Comparison of ENCODE assay signal across 34 cellular contexts in the genomic region with DNA sequence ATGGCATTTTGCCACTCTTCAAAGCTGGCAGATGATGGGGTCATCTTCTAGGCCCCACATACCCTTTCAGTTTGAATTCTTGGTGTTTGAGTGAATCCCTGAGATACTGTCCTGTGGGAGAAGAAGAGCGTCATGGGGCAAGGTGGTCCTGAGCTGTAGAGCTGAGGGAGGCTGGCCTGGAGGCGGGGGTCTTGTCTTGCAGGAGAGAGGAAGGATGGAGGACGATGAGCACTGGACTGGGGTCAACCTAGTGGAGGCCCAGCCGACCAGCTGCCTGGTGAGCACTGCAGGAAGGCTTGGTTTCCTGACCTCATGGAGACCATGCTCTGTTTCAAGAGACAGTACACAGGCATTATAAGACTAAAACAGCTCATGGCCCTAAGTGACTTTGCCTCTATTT.
"Had no signal": no experiment of that assay in that cellular context is flagged by ENCODE, and none has a peak within 500 bp of the region (broad histone marks: within the 10 kb centered on the region; RNA-seq: fewer than 3 reads in every experiment).

No MANE protein-coding gene starts in this region.

- H3K27ac Mint-ChIP-seq: activated B cell treated with CpG ODN at 0.5 μM for 24 hours; activated CD8-positive, alpha-beta T cell treated with anti-CD3 and anti-CD28 coated beads for 36 hours; activated naive CD4-positive, alpha-beta T cell treated with anti-CD3 and anti-CD28 coated beads for 36 hours; activated naive CD4-positive, alpha-beta T cell treated with anti-CD3 and anti-CD28 coated beads, Interleukin-2, amount 50 U/mL, for 24 hours; activated naive CD8-positive, alpha-beta T cell treated with anti-CD3 and anti-CD28 coated beads for 36 hours; activated naive CD8-positive, alpha-beta T cell treated with anti-CD3 and anti-CD28 coated beads, Interleukin-2, amount 50 U/mL, for 24 hours; activated T-helper 1 cell treated with anti-CD3 and anti-CD28 coated beads, Interleukin-12 subunit alpha, Interleukin-12 subunit beta, Interleukin-2, Interleukin-4 antibody, amounts not matched to agents 30 ng/mL and 10 ng/mL and 1 ng/mL, durations not matched to agents 14 hours and 24 hours and 36 hours; activated T-helper 2 cell treated with anti-CD3 and anti-CD28 coated beads, Interferon-gamma antibody, Interleukin-2, Interleukin-4, amounts not matched to agents 10 μg/mL and 5 μg/mL and 100 μg/mL, durations not matched to agents 14 hours and 24 hours and 36 hours; effector memory CD8-positive, alpha-beta T cell; T-helper 17 cell; T-helper 2 cell treated with Interferon-gamma antibody and Interleukin-4, amounts not matched to agents 5 μg/mL and 100 μg/mL, for 36 hours had no signal

- H3K9me3 ChIP-seq: adrenal gland, body of pancreas, esophagus squamous epithelium had no signal

- H3K27ac ChIP-seq: adrenal gland, body of pancreas, WERI-Rb-1 had no signal

- H3K4me3 ChIP-seq: adrenal gland, body of pancreas, esophagus squamous epithelium had no signal

- ATAC-seq: activated CD4-positive, CD25-positive, alpha-beta regulatory T cell treated with anti-CD3 and anti-CD28 coated beads, Interleukin-2, amount 50 U/mL, for 24 hours; activated CD8-positive, alpha-beta T cell treated with anti-CD3 and anti-CD28 coated beads for 36 hours; activated naive CD8-positive, alpha-beta T cell treated with anti-CD3 and anti-CD28 coated beads, Interleukin-2, amount 50 U/mL, for 24 hours; body of pancreas; effector memory CD8-positive, alpha-beta T cell; T-helper 17 cell had no signal

- DNase-seq: activated B cell treated with CpG ODN at 0.5 μM for 24 hours; activated CD4-positive, alpha-beta T cell treated with anti-CD3 and anti-CD28 coated beads for 48 hours; activated CD4-positive, alpha-beta T cell treated with anti-CD3 and anti-CD28 coated beads, Interleukin-2, amount 50 U/mL, for 1 hour; activated CD4-positive, alpha-beta T cell treated with anti-CD3 and anti-CD28 coated beads, Interleukin-2, amount 50 U/mL, for 48 hours; activated CD8-positive, alpha-beta memory T cell treated with anti-CD3 and anti-CD28 coated beads for 24 hours; activated CD8-positive, alpha-beta memory T cell treated with anti-CD3 and anti-CD28 coated beads, Interleukin-2, amount 50 U/mL, for 4 hours; activated CD8-positive, alpha-beta T cell treated with anti-CD3 and anti-CD28 coated beads for 36 hours; activated effector memory CD4-positive, alpha-beta T cell treated with anti-CD3 and anti-CD28 coated beads, Interleukin-2, amount 50 U/mL, for 16 hours; activated naive CD4-positive, alpha-beta T cell treated with anti-CD3 and anti-CD28 coated beads for 36 hours; activated naive CD8-positive, alpha-beta T cell treated with anti-CD3 and anti-CD28 coated beads for 36 hours; activated naive CD8-positive, alpha-beta T cell treated with anti-CD3 and anti-CD28 coated beads, Interleukin-2, amount 50 U/mL, for 24 hours; activated T-cell treated with anti-CD3 and anti-CD28 coated beads, Interleukin-2, amount 50 U/mL, for 1 hour; activated T-cell treated with anti-CD3 and anti-CD28 coated beads, Interleukin-2, amount 50 U/mL, for 48 hours; adrenal gland; amygdala; aorta; body of pancreas; caudate nucleus; cortex of kidney; dermis blood vessel endothelial cell; effector CD4-positive, alpha-beta T cell; effector memory CD8-positive, alpha-beta T cell; esophagus squamous epithelium; foreskin melanocyte; head of caudate nucleus; T-helper 1 cell; T-helper 17 cell; T1000; WERI-Rb-1 had no signal

- H3K27me3 Mint-ChIP-seq: activated CD8-positive, alpha-beta T cell treated with anti-CD3 and anti-CD28 coated beads for 36 hours; activated naive CD4-positive, alpha-beta T cell treated with anti-CD3 and anti-CD28 coated beads, Interleukin-2, amount 50 U/mL, for 24 hours; activated naive CD8-positive, alpha-beta T cell treated with anti-CD3 and anti-CD28 coated beads for 36 hours had no signal

- H3K36me3 Mint-ChIP-seq: activated naive CD4-positive, alpha-beta T cell treated with anti-CD3 and anti-CD28 coated beads, Interleukin-2, amount 50 U/mL, for 24 hours; activated naive CD8-positive, alpha-beta T cell treated with anti-CD3 and anti-CD28 coated beads for 36 hours had no signal

- H3K27me3 ChIP-seq: adrenal gland, body of pancreas, esophagus squamous epithelium had no signal

- H3K4me1 ChIP-seq: adrenal gland, body of pancreas had no signal

- H3K36me3 ChIP-seq: adrenal gland, WERI-Rb-1 had no signal

- H3K4me1 Mint-ChIP-seq: activated B cell treated with CpG ODN at 0.5 μM for 24 hours; activated naive CD4-positive, alpha-beta T cell treated with anti-CD3 and anti-CD28 coated beads, Interleukin-2, amount 50 U/mL, for 24 hours; activated naive CD8-positive, alpha-beta T cell treated with anti-CD3 and anti-CD28 coated beads for 36 hours; activated naive CD8-positive, alpha-beta T cell treated with anti-CD3 and anti-CD28 coated beads, Interleukin-2, amount 50 U/mL, for 24 hours; T-helper 17 cell had no signal

- H3K4me3 Mint-ChIP-seq: activated B cell treated with CpG ODN at 0.5 μM for 24 hours; activated CD8-positive, alpha-beta T cell treated with anti-CD3 and anti-CD28 coated beads for 36 hours; activated naive CD4-positive, alpha-beta T cell treated with anti-CD3 and anti-CD28 coated beads for 36 hours; activated naive CD4-positive, alpha-beta T cell treated with anti-CD3 and anti-CD28 coated beads, Interleukin-2, amount 50 U/mL, for 24 hours; activated naive CD8-positive, alpha-beta T cell treated with anti-CD3 and anti-CD28 coated beads for 36 hours; activated naive CD8-positive, alpha-beta T cell treated with anti-CD3 and anti-CD28 coated beads, Interleukin-2, amount 50 U/mL, for 24 hours; activated T-helper 1 cell treated with anti-CD3 and anti-CD28 coated beads, Interleukin-12 subunit alpha, Interleukin-12 subunit beta, Interleukin-2, Interleukin-4 antibody, amounts not matched to agents 30 ng/mL and 10 ng/mL and 1 ng/mL, durations not matched to agents 14 hours and 24 hours and 36 hours; effector memory CD8-positive, alpha-beta T cell; T-helper 17 cell; T-helper 2 cell treated with Interferon-gamma antibody and Interleukin-4, amounts not matched to agents 5 μg/mL and 100 μg/mL, for 36 hours had no signal

- H3K9me3 Mint-ChIP-seq: activated B cell treated with CpG ODN at 0.5 μM for 24 hours; activated CD8-positive, alpha-beta T cell treated with anti-CD3 and anti-CD28 coated beads for 36 hours; activated naive CD4-positive, alpha-beta T cell treated with anti-CD3 and anti-CD28 coated beads for 36 hours; activated naive CD4-positive, alpha-beta T cell treated with anti-CD3 and anti-CD28 coated beads, Interleukin-2, amount 50 U/mL, for 24 hours; activated naive CD8-positive, alpha-beta T cell treated with anti-CD3 and anti-CD28 coated beads for 36 hours; activated naive CD8-positive, alpha-beta T cell treated with anti-CD3 and anti-CD28 coated beads, Interleukin-2, amount 50 U/mL, for 24 hours; activated T-helper 1 cell treated with anti-CD3 and anti-CD28 coated beads, Interleukin-12 subunit alpha, Interleukin-12 subunit beta, Interleukin-2, Interleukin-4 antibody, amounts not matched to agents 30 ng/mL and 10 ng/mL and 1 ng/mL, durations not matched to agents 14 hours and 24 hours and 36 hours; activated T-helper 2 cell treated with anti-CD3 and anti-CD28 coated beads, Interferon-gamma antibody, Interleukin-2, Interleukin-4, amounts not matched to agents 10 μg/mL and 5 μg/mL and 100 μg/mL, durations not matched to agents 14 hours and 24 hours and 36 hours; effector memory CD8-positive, alpha-beta T cell; T-helper 2 cell treated with Interferon-gamma antibody and Interleukin-4, amounts not matched to agents 5 μg/mL and 100 μg/mL, for 36 hours had no signal
